In the genomic region with DNA sequence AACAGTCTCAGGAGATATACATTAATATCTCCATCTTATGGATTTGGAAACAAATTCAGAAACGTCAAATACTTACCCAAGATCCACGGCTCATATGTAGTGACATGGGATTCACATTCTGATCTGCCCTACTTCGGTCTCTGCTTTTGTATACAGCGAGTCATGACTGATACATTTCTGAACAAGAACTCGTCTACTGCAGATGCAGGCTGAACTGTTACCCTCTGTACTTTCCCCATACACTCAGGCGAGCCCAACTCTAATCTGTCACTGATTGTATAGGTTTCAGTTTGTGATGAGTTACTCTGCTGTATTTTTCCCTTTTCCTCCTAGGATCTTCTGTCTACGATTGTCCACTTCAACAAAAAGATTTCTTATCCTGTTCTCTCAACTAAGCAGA, we compare ENCODE assay signal across 14 cellular contexts.
DNase-seq lines count a peak whose midpoint lies in the region; TF ChIP-seq lines count a peak whose summit lies in the region.
"Had no signal": no experiment of that assay in that cellular context is flagged by ENCODE, and none has a peak within 500 bp of the region (broad histone marks: within the 10 kb centered on the region; RNA-seq: fewer than 3 reads in every experiment).

No MANE protein-coding gene starts in this region.

- H3F3A ChIP-seq in neural cell (ENCODE audit: insufficient read depth, low read length, poor library complexity, severe bottlenecking) = no peaks in the 10 kb centered on the region

- H3K79me2 ChIP-seq in neural cell (replicated peaks; ENCODE audit: insufficient read depth, low read length) = no peaks in the 10 kb centered on the region

- in situ Hi-C loops in GM13977 (cut with MboI; ENCODE audit: low pct_unique_long_range_greater_than_20kb, low sequenced_read_pairs, unreplicated experiment) = no loop called here

- H3K9me2 ChIP-seq in neural cell (ENCODE audit: insufficient read depth, low read length) = no peaks in the 10 kb centered on the region

- TF ChIP-seq RAD21 in neural cell (conservative IDR thresholded peaks at IDR 0.05) = no peak

- no peaks in the 10 kb centered on the region for H3K27me3 ChIP-seq in neural cell (ENCODE audit: insufficient read depth, low read depth, low read length)
- no peaks in the 10 kb centered on the region for H3K27me3 ChIP-seq in stomach
- H3K27me3 ChIP-seq: MG63 had no signal

- H3K4me1 ChIP-seq in stomach = no peaks in the 10 kb centered on the region

- H3K27ac ChIP-seq in neural cell (ENCODE audit: low read length) (no peak overlapping the region), stomach (no peak overlapping the region)

- no peak for TF ChIP-seq POLR2A in stomach (IDR thresholded peaks at IDR 0.05)

- peak; percentile 13 for TF ChIP-seq EP300 in neural cell (conservative IDR thresholded peaks at IDR 0.05; ENCODE audit: poor library complexity, severe bottlenecking)
- no peak for TF ChIP-seq EP300 in stomach (IDR thresholded peaks at IDR 0.05)

- H3K36me3 ChIP-seq in neural cell (ENCODE audit: insufficient read depth, low read length) (no peaks in the 10 kb centered on the region), stomach (no peaks in the 10 kb centered on the region)
- H3K36me3 ChIP-seq: MG63 had no signal

- H3K9me3 ChIP-seq in neural cell (ENCODE audit: low read length) (no peaks in the 10 kb centered on the region), stomach (no peaks in the 10 kb centered on the region)
- H3K9me3 ChIP-seq: MG63 had no signal

- H3K4me3 ChIP-seq in cardiac fibroblast (replicated peaks in 1 of 2; ENCODE audit: low read depth in 2 of 2, low read length in 2 of 2) (no peak overlapping the region), neural cell (ENCODE audit: low read length) (no peak overlapping the region), stomach (no peak overlapping the region)
- H3K4me3 ChIP-seq: MG63 had no signal

- H2AFZ ChIP-seq in neural cell (ENCODE audit: low read depth, low read length) = no peak overlapping the region

- no peaks in the 10 kb centered on the region for H4K20me1 ChIP-seq in neural cell (ENCODE audit: insufficient read depth)

- intact Hi-C loops in stomach (cut with DNase I; ENCODE audit: low total_unique reads) (no loop called here), posterior vena cava (cut with DNase I) (no loop called here)

- WGBS in stomach, 5 donors = 73 to 80% (median 76%) methylated on average over 7 of the region's 7 CpGs

- DNase-seq in GM13977 (ENCODE audit: low spot score) (peak; percentile 10), RKO (ENCODE audit: low spot score) (peak; percentile 2), cardiac fibroblast (ENCODE audit: low read depth in 2 of 2) (peak; percentile 8 to 24), stomach (no peak), SW 1271 (lab: John Stamatoyannopoulos, UW) (no peak), posterior vena cava (ENCODE audit: low spot score) (no peak)
- DNase-seq: C1 segment of cervical spinal cord, DND-41, MG63, NCI-H1092, NCI-H2081 treated with DMSO at 0.1 percent for 48 hours, NCI-H510A, NCI-H82 had no signal

- TF ChIP-seq CTCF in GM13977 (IDR thresholded peaks at IDR 0.05; ENCODE audit: extremely low read depth, insufficient read depth, missing control alignments) (no peak), cardiac fibroblast (IDR thresholded peaks at IDR 0.05; ENCODE audit: low read depth, low read length) (no peak), neural cell (IDR thresholded peaks at IDR 0.05; ENCODE audit: poor library complexity, severe bottlenecking) (no peak), stomach (IDR thresholded peaks at IDR 0.05) (no peak)

- H3K9ac ChIP-seq in neural cell (ENCODE audit: low read length) = no peak overlapping the region

- no peak overlapping the region for H3K4me2 ChIP-seq in neural cell (ENCODE audit: low read length)

TF ChIP-seq in neural cell, 6 proteins besides CTCF, POLR2A, EP300 and RAD21:
- TF ChIP-seq EZH2 (IDR thresholded peaks at IDR 0.05; ENCODE audit: borderline replicate concordance, insufficient read depth, low read length, poor library complexity, severe bottlenecking) (no peak), MXI1 (conservative IDR thresholded peaks at IDR 0.05; ENCODE audit: poor library complexity, severe bottlenecking) (no peak), SMC3 (conservative IDR thresholded peaks at IDR 0.05; ENCODE audit: poor library complexity) (no peak), POLR2AphosphoS5 (IDR thresholded peaks at IDR 0.05) (no peak), TAF1 (IDR thresholded peaks at IDR 0.05; ENCODE audit: low read depth) (no peak)
- TF ChIP-seq, protein P1, sequence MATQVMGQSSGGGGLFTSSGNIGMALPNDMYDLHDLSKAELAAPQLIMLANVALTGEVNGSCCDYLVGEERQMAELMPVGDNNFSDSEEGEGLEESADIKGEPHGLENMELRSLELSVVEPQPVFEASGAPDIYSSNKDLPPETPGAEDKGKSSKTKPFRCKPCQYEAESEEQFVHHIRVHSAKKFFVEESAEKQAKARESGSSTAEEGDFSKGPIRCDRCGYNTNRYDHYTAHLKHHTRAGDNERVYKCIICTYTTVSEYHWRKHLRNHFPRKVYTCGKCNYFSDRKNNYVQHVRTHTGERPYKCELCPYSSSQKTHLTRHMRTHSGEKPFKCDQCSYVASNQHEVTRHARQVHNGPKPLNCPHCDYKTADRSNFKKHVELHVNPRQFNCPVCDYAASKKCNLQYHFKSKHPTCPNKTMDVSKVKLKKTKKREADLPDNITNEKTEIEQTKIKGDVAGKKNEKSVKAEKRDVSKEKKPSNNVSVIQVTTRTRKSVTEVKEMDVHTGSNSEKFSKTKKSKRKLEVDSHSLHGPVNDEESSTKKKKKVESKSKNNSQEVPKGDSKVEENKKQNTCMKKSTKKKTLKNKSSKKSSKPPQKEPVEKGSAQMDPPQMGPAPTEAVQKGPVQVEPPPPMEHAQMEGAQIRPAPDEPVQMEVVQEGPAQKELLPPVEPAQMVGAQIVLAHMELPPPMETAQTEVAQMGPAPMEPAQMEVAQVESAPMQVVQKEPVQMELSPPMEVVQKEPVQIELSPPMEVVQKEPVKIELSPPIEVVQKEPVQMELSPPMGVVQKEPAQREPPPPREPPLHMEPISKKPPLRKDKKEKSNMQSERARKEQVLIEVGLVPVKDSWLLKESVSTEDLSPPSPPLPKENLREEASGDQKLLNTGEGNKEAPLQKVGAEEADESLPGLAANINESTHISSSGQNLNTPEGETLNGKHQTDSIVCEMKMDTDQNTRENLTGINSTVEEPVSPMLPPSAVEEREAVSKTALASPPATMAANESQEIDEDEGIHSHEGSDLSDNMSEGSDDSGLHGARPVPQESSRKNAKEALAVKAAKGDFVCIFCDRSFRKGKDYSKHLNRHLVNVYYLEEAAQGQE (IDR thresholded peaks at IDR 0.05; ENCODE audit: borderline replicate concordance) = no peak
TF ChIP-seq in neural cell: peak in this region for 0.

Comparison
In these comparisons a context has a peak if more than half of its experiments do, and no peak if none do; other contexts are left out.
1. DNase-seq: peak in GM13977 (single experiment), RKO (single experiment) and cardiac fibroblast (2 of 2); none in stomach (single experiment), SW 1271 (0 of 2) and posterior vena cava (single experiment).